14 cellular contexts compared by ENCODE assay signal in genomic region chr2:8622924-8623465, GRCh38.
"Had no signal": no experiment of that assay in that cellular context is flagged by ENCODE, and none has a peak within 500 bp of the region (broad histone marks: within the 10 kb centered on the region; RNA-seq: fewer than 3 reads in every experiment).

No MANE protein-coding gene starts in this region.

- H3K36me3 ChIP-seq: esophagus muscularis mucosa, tibial artery had no signal

- ATAC-seq: activated CD8-positive, alpha-beta memory T cell treated with anti-CD3 and anti-CD28 coated beads, Interleukin-2, amount 10 ng/mL, durations not matched to agents 7 days and 5 days; activated T-cell treated with anti-CD3 and anti-CD28 coated beads, Interleukin-2, amount 50 U/mL, for 4 hours; naive thymus-derived CD8-positive, alpha-beta T cell had no signal

- H3K9ac ChIP-seq: parathyroid adenoma had no signal

- H3K27ac ChIP-seq: esophagus muscularis mucosa, parathyroid adenoma, skin epidermis, tibial artery had no signal

- H3K36me3 Mint-ChIP-seq: activated CD8-positive, alpha-beta memory T cell treated with anti-CD3 and anti-CD28 coated beads, Interleukin-2, amount 10 ng/mL, durations not matched to agents 7 days and 5 days; activated naive CD8-positive, alpha-beta T cell treated with anti-CD3 and anti-CD28 coated beads for 36 hours; naive thymus-derived CD8-positive, alpha-beta T cell had no signal

- H2AFZ ChIP-seq: parathyroid adenoma had no signal

- H3K9me3 ChIP-seq: esophagus muscularis mucosa, tibial artery had no signal

- H3K9me3 Mint-ChIP-seq: activated naive CD8-positive, alpha-beta T cell treated with anti-CD3 and anti-CD28 coated beads for 36 hours; activated T-cell treated with anti-CD3 and anti-CD28 coated beads, Interleukin-2, amount 50 U/mL, for 4 hours; immature natural killer cell; naive thymus-derived CD8-positive, alpha-beta T cell had no signal

- DNase-seq: activated CD4-positive, alpha-beta T cell treated with anti-CD3 and anti-CD28 coated beads, Interleukin-2, amount 50 U/mL, for 4 hours; activated CD8-positive, alpha-beta memory T cell treated with anti-CD3 and anti-CD28 coated beads, Interleukin-2, amount 10 ng/mL, durations not matched to agents 7 days and 5 days; activated gamma-delta T cell treated with Interleukin-2 at 50 U/mL for 16 hours; activated naive CD8-positive, alpha-beta T cell treated with anti-CD3 and anti-CD28 coated beads for 36 hours; activated T-cell treated with anti-CD3 and anti-CD28 coated beads, Interleukin-2, amount 50 U/mL, for 4 hours; glutamatergic neuron; immature natural killer cell; stimulated activated CD4-positive, alpha-beta T cell treated with anti-CD3 and anti-CD28 coated beads, Interleukin-4, amount 100 ng/mL, for 4 hours; tibial artery had no signal

- H3K4me1 ChIP-seq: esophagus muscularis mucosa, parathyroid adenoma, tibial artery had no signal

- H3K27me3 ChIP-seq: esophagus muscularis mucosa, tibial artery had no signal

- H3K4me3 Mint-ChIP-seq: activated CD8-positive, alpha-beta memory T cell treated with anti-CD3 and anti-CD28 coated beads, Interleukin-2, amount 10 ng/mL, durations not matched to agents 7 days and 5 days; activated naive CD8-positive, alpha-beta T cell treated with anti-CD3 and anti-CD28 coated beads for 36 hours; activated T-cell treated with anti-CD3 and anti-CD28 coated beads, Interleukin-2, amount 50 U/mL, for 4 hours; immature natural killer cell; naive thymus-derived CD8-positive, alpha-beta T cell had no signal

- H3K4me3 ChIP-seq: esophagus muscularis mucosa, lung, skin epidermis, tibial artery had no signal

- H3K4me1 Mint-ChIP-seq: activated naive CD8-positive, alpha-beta T cell treated with anti-CD3 and anti-CD28 coated beads for 36 hours; immature natural killer cell; naive thymus-derived CD8-positive, alpha-beta T cell had no signal

- H3K27ac Mint-ChIP-seq: activated CD8-positive, alpha-beta memory T cell treated with anti-CD3 and anti-CD28 coated beads, Interleukin-2, amount 10 ng/mL, durations not matched to agents 7 days and 5 days; activated naive CD8-positive, alpha-beta T cell treated with anti-CD3 and anti-CD28 coated beads for 36 hours; immature natural killer cell had no signal
